ENCODE assay signal across 17 cellular contexts in genomic region chr22:49517211-49517610, GRCh38.
"Had no signal": no experiment of that assay in that cellular context is flagged by ENCODE, and none has a peak within 500 bp of the region (broad histone marks: within the 10 kb centered on the region; RNA-seq: fewer than 3 reads in every experiment).

No MANE protein-coding gene starts in this region.

- H3K27ac ChIP-seq: dorsolateral prefrontal cortex, foreskin keratinocyte, suprapubic skin, WERI-Rb-1 had no signal

- H3K36me3 ChIP-seq: suprapubic skin, WERI-Rb-1 had no signal

- ATAC-seq: activated CD4-positive, alpha-beta T cell treated with anti-CD3 and anti-CD28 coated beads for 36 hours; activated naive CD8-positive, alpha-beta T cell treated with anti-CD3 and anti-CD28 coated beads, Interleukin-2, amount 50 U/mL, for 24 hours; foreskin keratinocyte; stimulated activated naive CD8-positive, alpha-beta T cell treated with anti-CD3 and anti-CD28 coated beads, Interleukin-15, amount 100 ng/mL, for 72 hours had no signal

- H3K4me3 ChIP-seq: dorsolateral prefrontal cortex, suprapubic skin had no signal

- H3K9me3 ChIP-seq: suprapubic skin had no signal

- H3K27me3 ChIP-seq: dorsolateral prefrontal cortex, foreskin keratinocyte had no signal

- H3K4me1 ChIP-seq: foreskin keratinocyte had no signal

- DNase-seq: activated CD4-positive, alpha-beta T cell treated with anti-CD3 and anti-CD28 coated beads for 36 hours; activated CD4-positive, alpha-beta T cell treated with anti-CD3 and anti-CD28 coated beads, Interleukin-2, amount 50 U/mL, for 48 hours; activated naive CD4-positive, alpha-beta T cell treated with anti-CD3 and anti-CD28 coated beads, Interleukin-2, amount 10 ng/mL, durations not matched to agents 7 days and 5 days; activated naive CD8-positive, alpha-beta T cell treated with anti-CD3 and anti-CD28 coated beads, Interleukin-2, amount 50 U/mL, for 24 hours; anterior cingulate cortex; central memory CD4-positive, alpha-beta T cell; foreskin keratinocyte; hippocampal formation; midbrain; occipital lobe; stimulated activated CD4-positive, alpha-beta T cell treated with anti-CD3 and anti-CD28 coated beads, Interleukin-12 subunit alpha, Interleukin-12 subunit beta, amount 100 ng/mL, for 4 hours; stimulated activated CD4-positive, alpha-beta T cell treated with anti-CD3 and anti-CD28 coated beads, Interleukin-1b, Interleukin-23, amount 100 ng/mL, for 48 hours; stimulated activated naive CD8-positive, alpha-beta T cell treated with anti-CD3 and anti-CD28 coated beads, Interleukin-15, amount 100 ng/mL, for 72 hours; trophoblast cell; WERI-Rb-1 had no signal
